In the genomic region with DNA sequence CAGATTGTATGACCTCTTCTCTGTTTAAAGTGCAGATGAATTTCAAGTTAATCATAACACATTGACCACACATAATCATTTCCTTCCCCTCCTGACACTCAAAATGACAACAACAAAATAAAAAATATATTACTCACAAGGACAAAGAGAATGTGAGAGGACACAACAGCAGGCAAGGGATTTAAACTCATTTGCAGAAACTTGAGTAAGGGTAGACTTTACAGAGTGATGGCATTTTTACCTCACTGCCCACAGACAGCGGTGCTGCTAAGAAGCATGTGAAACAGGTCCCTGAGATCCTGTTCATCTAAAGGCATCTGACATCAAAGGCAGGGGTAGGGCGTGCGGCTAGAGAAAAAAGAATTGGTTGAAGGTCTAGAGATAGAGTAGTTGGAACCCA, we compare ENCODE assay signal across 30 cellular contexts.
"Had no signal": no experiment of that assay in that cellular context is flagged by ENCODE, and none has a peak within 500 bp of the region (broad histone marks: within the 10 kb centered on the region; RNA-seq: fewer than 3 reads in every experiment).

No MANE protein-coding gene starts in this region.

- H3K27ac ChIP-seq: adrenal gland, body of pancreas, colonic mucosa, foreskin keratinocyte, gastrocnemius medialis, WERI-Rb-1 had no signal

- H3K4me3 Mint-ChIP-seq: activated B cell treated with CpG ODN at 0.5 μM for 24 hours; activated CD8-positive, alpha-beta T cell treated with anti-CD3 and anti-CD28 coated beads for 36 hours; activated naive CD4-positive, alpha-beta T cell treated with anti-CD3 and anti-CD28 coated beads for 36 hours; activated naive CD4-positive, alpha-beta T cell treated with anti-CD3 and anti-CD28 coated beads, Interleukin-2, amount 50 U/mL, for 24 hours; activated naive CD8-positive, alpha-beta T cell treated with anti-CD3 and anti-CD28 coated beads for 36 hours; activated naive CD8-positive, alpha-beta T cell treated with anti-CD3 and anti-CD28 coated beads, Interleukin-2, amount 50 U/mL, for 24 hours; activated T-cell treated with anti-CD3 and anti-CD28 coated beads, Interleukin-2, amount 50 U/mL, for 4 hours; activated T-helper 17 cell treated with anti-CD3 and anti-CD28 coated beads, Interleukin-2, amount 50 U/mL, for 72 hours; endodermal cell; T-helper 17 cell; T-helper 2 cell treated with Interferon-gamma antibody and Interleukin-4, amounts not matched to agents 5 μg/mL and 100 μg/mL, for 36 hours had no signal

- H3K27me3 ChIP-seq: body of pancreas, colonic mucosa, gastrocnemius medialis had no signal

- DNase-seq: activated B cell treated with CpG ODN at 0.5 μM for 24 hours; activated CD4-positive, alpha-beta T cell treated with anti-CD3 and anti-CD28 coated beads for 48 hours; activated CD4-positive, alpha-beta T cell treated with anti-CD3 and anti-CD28 coated beads, Interleukin-2, amount 50 U/mL, for 1 hour; activated CD4-positive, alpha-beta T cell treated with anti-CD3 and anti-CD28 coated beads, Interleukin-2, amount 50 U/mL, for 48 hours; activated CD8-positive, alpha-beta memory T cell treated with anti-CD3 and anti-CD28 coated beads for 24 hours; activated CD8-positive, alpha-beta T cell treated with anti-CD3 and anti-CD28 coated beads for 36 hours; activated effector memory CD4-positive, alpha-beta T cell treated with Interleukin-2 at 50 U/mL for 16 hours; activated naive CD4-positive, alpha-beta T cell treated with anti-CD3 and anti-CD28 coated beads for 36 hours; activated naive CD8-positive, alpha-beta T cell treated with anti-CD3 and anti-CD28 coated beads for 36 hours; activated naive CD8-positive, alpha-beta T cell treated with anti-CD3 and anti-CD28 coated beads, Interleukin-2, amount 50 U/mL, for 24 hours; activated T-cell treated with anti-CD3 and anti-CD28 coated beads, Interleukin-2, amount 50 U/mL, for 4 hours; adrenal gland; amygdala; aorta; body of pancreas; cerebellar nuclear complex; colonic mucosa; effector CD8-positive, alpha-beta T cell; endodermal cell; foreskin keratinocyte; gastrocnemius medialis; glutamatergic neuron; T-helper 17 cell; T1000; WERI-Rb-1 had no signal

- H3K4me1 ChIP-seq: adrenal gland, colonic mucosa, gastrocnemius medialis had no signal

- ATAC-seq: activated CD4-positive, CD25-positive, alpha-beta regulatory T cell treated with anti-CD3 and anti-CD28 coated beads, Interleukin-2, amount 50 U/mL, for 24 hours; activated CD8-positive, alpha-beta T cell treated with anti-CD3 and anti-CD28 coated beads for 36 hours; activated naive CD8-positive, alpha-beta T cell treated with anti-CD3 and anti-CD28 coated beads, Interleukin-2, amount 50 U/mL, for 24 hours; activated T-cell treated with anti-CD3 and anti-CD28 coated beads, Interleukin-2, amount 50 U/mL, for 4 hours; activated T-helper 17 cell treated with anti-CD3 and anti-CD28 coated beads, Interleukin-2, amount 50 U/mL, for 72 hours; body of pancreas; esophagus mucosa; foreskin keratinocyte; gastrocnemius medialis; T-helper 17 cell had no signal

- H3K9me3 Mint-ChIP-seq: activated B cell treated with CpG ODN at 0.5 μM for 24 hours; activated naive CD4-positive, alpha-beta T cell treated with anti-CD3 and anti-CD28 coated beads, Interleukin-2, amount 50 U/mL, for 24 hours; activated T-cell treated with anti-CD3 and anti-CD28 coated beads, Interleukin-2, amount 50 U/mL, for 4 hours; activated T-helper 17 cell treated with anti-CD3 and anti-CD28 coated beads, Interleukin-2, amount 50 U/mL, for 72 hours; endodermal cell had no signal

- H3K36me3 Mint-ChIP-seq: activated naive CD4-positive, alpha-beta T cell treated with anti-CD3 and anti-CD28 coated beads, Interleukin-2, amount 50 U/mL, for 24 hours had no signal

- H3K9me3 ChIP-seq: adrenal gland, body of pancreas, colonic mucosa, gastrocnemius medialis had no signal

- H3K27ac Mint-ChIP-seq: activated B cell treated with CpG ODN at 0.5 μM for 24 hours; activated CD8-positive, alpha-beta T cell treated with anti-CD3 and anti-CD28 coated beads for 36 hours; activated naive CD4-positive, alpha-beta T cell treated with anti-CD3 and anti-CD28 coated beads for 36 hours; activated naive CD4-positive, alpha-beta T cell treated with anti-CD3 and anti-CD28 coated beads, Interleukin-2, amount 50 U/mL, for 24 hours; activated naive CD8-positive, alpha-beta T cell treated with anti-CD3 and anti-CD28 coated beads for 36 hours; activated naive CD8-positive, alpha-beta T cell treated with anti-CD3 and anti-CD28 coated beads, Interleukin-2, amount 50 U/mL, for 24 hours; activated T-helper 17 cell treated with anti-CD3 and anti-CD28 coated beads, Interleukin-2, amount 50 U/mL, for 72 hours; endodermal cell; T-helper 17 cell; T-helper 2 cell treated with Interferon-gamma antibody and Interleukin-4, amounts not matched to agents 5 μg/mL and 100 μg/mL, for 36 hours had no signal
